ENCODE assay signal across 9 cellular contexts in genomic region chr9:73152445-73152844, GRCh38. TPM values are rescaled to one million over a fixed set of nuclear protein-coding genes. Genes with fewer than 3 reads are reported as not detected.
DNase-seq lines count a peak whose midpoint lies in the region; FAIRE-seq and TF ChIP-seq lines count a peak whose summit lies in the region.
"Had no signal": no experiment of that assay in that cellular context is flagged by ENCODE, and none has a peak within 500 bp of the region (broad histone marks: within the 10 kb centered on the region; RNA-seq: fewer than 3 reads in every experiment).

No MANE protein-coding gene starts in this region.

- TF ChIP-seq CTCF in epithelial cell of esophagus (IDR thresholded peaks at IDR 0.05; ENCODE audit: insufficient read depth, low read depth, low read length, missing control alignments) = no peak

- peaks cover 0 to 16% of the 10 kb centered on the region in 2 donors for H3K4me1 ChIP-seq in neuronal stem cell (ENCODE audit: control insufficient read depth in 2 of 2, insufficient read depth in 1 of 2, low read depth in 1 of 2, low read length in 2 of 2)

- peak; percentile 33 for DNase-seq in COLO829 (ENCODE audit: low spot score)
- peak; percentile 79 for DNase-seq in RCC 7860 (ENCODE audit: low spot score)
- DNase-seq in epithelial cell of esophagus (ENCODE audit: low read depth) = peak; percentile 57
- no peak for DNase-seq in neuronal stem cell (ENCODE audit: low spot score)
- DNase-seq in SHP77 treated with DMSO at 0.1 percent for 48 hours (lab: John Stamatoyannopoulos, UW) = no peak
- DNase-seq in NCI-H2081 (lab: John Stamatoyannopoulos, UW) = no peak
- DNase-seq in NCI-H1417 treated with DMSO at 0.1 percent for 48 hours (lab: John Stamatoyannopoulos, UW) = no peak
- no peak for DNase-seq in NCI-H526 treated with DMSO at 0.1 percent for 48 hours (lab: John Stamatoyannopoulos, UW)
- DNase-seq: naive B cell had no signal

- no peak overlapping the region for H4K8ac ChIP-seq in neuronal stem cell (ENCODE audit: low read depth, low read length)

- no peak overlapping the region for H3K14ac ChIP-seq in neuronal stem cell (ENCODE audit: low read length)

- H3K18ac ChIP-seq in neuronal stem cell (ENCODE audit: low read length) = no peak overlapping the region

- H2BK120ac ChIP-seq in neuronal stem cell (ENCODE audit: low read depth, low read length) = no peak overlapping the region

- no peaks in the 10 kb centered on the region for H3K27me3 ChIP-seq in neuronal stem cell (ENCODE audit: control insufficient read depth in 3 of 3, insufficient read depth in 3 of 3, low read depth in 1 of 3, low read length in 3 of 3)

- no peaks in the 10 kb centered on the region for H3K36me3 ChIP-seq in neuronal stem cell (replicated peaks in 1 of 2; ENCODE audit: control insufficient read depth in 2 of 2, insufficient read depth in 2 of 2, low read length in 2 of 2)

- no peak overlapping the region for H3K27ac ChIP-seq in neuronal stem cell (replicated peaks; ENCODE audit: low read length)

- H3K4me3 ChIP-seq in epithelial cell of esophagus (ENCODE audit: low read length) (peak overlapping the region; percentile 92), neuronal stem cell (ENCODE audit: low read length in 2 of 2) (no peak overlapping the region)

- no CpG with 5 or more reads among the region's 1 CpG for WGBS in neuronal stem cell (ENCODE audit: extremely low coverage in 2 of 2, insufficient read length in 2 of 2, insufficient replicate concordance in 1 of 2), 2 donors

- no peak overlapping the region for H2BK15ac ChIP-seq in neuronal stem cell (ENCODE audit: low read length)

- no peak overlapping the region for H2BK5ac ChIP-seq in neuronal stem cell (ENCODE audit: low read length)

- no peak overlapping the region for H3K9ac ChIP-seq in neuronal stem cell (ENCODE audit: low read depth, low read length, poor library complexity)

- no peaks in the 10 kb centered on the region for H3K9me3 ChIP-seq in neuronal stem cell (replicated peaks in 1 of 2; ENCODE audit: control insufficient read depth in 2 of 2, insufficient read depth in 1 of 2, low read depth in 1 of 2, low read length in 2 of 2)

- no peak overlapping the region for H3K4me2 ChIP-seq in neuronal stem cell (ENCODE audit: insufficient read depth, low read length, poor library complexity, severe bottlenecking)

- no peak overlapping the region for H3K23ac ChIP-seq in neuronal stem cell (ENCODE audit: low read depth, low read length, poor library complexity)

- FAIRE-seq in RCC 7860 (lab: Jason Lieb, UNC) = peak; percentile 87

- H2AK5ac ChIP-seq in neuronal stem cell (ENCODE audit: low read depth, low read length) = no peak overlapping the region

- no peak overlapping the region for H4K91ac ChIP-seq in neuronal stem cell (ENCODE audit: low read depth, low read length, poor library complexity)

- H2BK12ac ChIP-seq in neuronal stem cell (ENCODE audit: low read length) = no peak overlapping the region

- H3K79me1 ChIP-seq in neuronal stem cell (ENCODE audit: low read depth, low read length) = no peaks in the 10 kb centered on the region

- H3K4ac ChIP-seq in neuronal stem cell (ENCODE audit: low read length) = no peak overlapping the region

- peak overlapping the region; percentile 71 for H2AFZ ChIP-seq in neuronal stem cell (ENCODE audit: low read length)

RNA-seq across cellular contexts. Expression of gene ANXA1, which starts 0.8 kb away (rescaled TPM):
- polyA plus RNA-seq in neuronal stem cell (2013, experiment 1 of 2) = 9.0 TPM
- polyA plus RNA-seq in neuronal stem cell (2013, experiment 2 of 2) = 9.4 TPM

Comparison
In these comparisons a context has a peak if more than half of its experiments do, and no peak if none do; other contexts are left out.
1. DNase-seq: peak in COLO829 (single experiment), RCC 7860 (single experiment) and epithelial cell of esophagus (single experiment); none in neuronal stem cell (single experiment), SHP77 treated with DMSO at 0.1 percent for 48 hours (single experiment), NCI-H2081 (0 of 2), NCI-H1417 treated with DMSO at 0.1 percent for 48 hours (single experiment) and NCI-H526 treated with DMSO at 0.1 percent for 48 hours (single experiment).